9 cellular contexts compared by ENCODE assay signal in the genomic region with DNA sequence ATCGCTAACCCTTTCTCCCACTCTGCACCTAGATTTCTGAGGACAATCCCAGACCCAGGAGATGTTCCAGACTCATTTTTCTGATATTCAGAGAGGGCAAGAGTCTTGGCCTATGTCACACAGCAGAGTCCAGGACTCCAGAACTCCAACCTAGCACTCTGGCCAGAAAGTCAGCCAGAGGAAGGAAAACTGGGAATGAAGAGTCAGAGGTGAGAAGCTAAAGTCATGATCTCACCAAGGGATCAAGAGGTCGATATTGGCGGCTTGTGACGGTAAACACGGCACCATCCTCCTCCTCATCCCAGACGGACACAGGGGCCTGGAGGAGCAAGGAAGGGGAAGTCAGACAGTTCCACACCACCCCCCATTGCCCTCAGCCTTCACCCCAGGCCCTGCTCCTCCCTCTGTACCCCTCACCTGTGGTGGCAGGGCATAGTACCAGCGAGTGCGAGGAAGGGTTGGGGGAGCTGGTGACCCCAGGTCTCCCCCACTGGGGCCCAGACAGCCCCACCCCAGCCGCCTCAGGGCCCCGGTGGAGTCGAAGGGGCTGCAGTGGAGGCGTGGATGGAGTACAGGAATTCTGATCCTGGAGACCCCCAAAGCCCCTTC. TPM values are rescaled to one million over a fixed set of nuclear protein-coding genes. Genes with fewer than 3 reads are reported as not detected.
DNase-seq lines count a peak whose midpoint lies in the region; ATAC-seq and TF ChIP-seq lines count a peak whose summit lies in the region.
"Had no signal": no experiment of that assay in that cellular context is flagged by ENCODE, and none has a peak within 500 bp of the region (broad histone marks: within the 10 kb centered on the region; RNA-seq: fewer than 3 reads in every experiment).

No MANE protein-coding gene starts in this region.

- H3K27ac ChIP-seq in lower lobe of right lung = peak overlapping the region; percentile 90
- H3K27ac ChIP-seq in tibial artery = peak overlapping the region; percentile 94 to 97

- H3K9me3 Mint-ChIP-seq in activated T-cell treated with anti-CD3 and anti-CD28 coated beads, Interleukin-2, amount 50 U/mL, for 4 hours = no peaks in the 10 kb centered on the region
- peaks cover 0 to 3% (median 0%) of the 10 kb centered on the region in 5 experiments for H3K9me3 Mint-ChIP-seq in brain

- H3K27ac Mint-ChIP-seq in brain = peak overlapping the region; percentile 31 to 99 (median 82)

- H3K36me3 ChIP-seq in lower lobe of right lung (peaks cover 55% of the 10 kb centered on the region), tibial artery (peaks cover 11 to 51% (median 40%) of the 10 kb centered on the region in 3 donors)

- peaks cover 38% of the 10 kb centered on the region for H3K4me1 ChIP-seq in lower lobe of right lung
- H3K4me1 ChIP-seq in tibial artery = peaks cover 0 to 42% (median 24%) of the 10 kb centered on the region in 4 donors

- H3K4me3 ChIP-seq in lower lobe of right lung (peak overlapping the region; percentile 70), tibial artery (peak overlapping the region; percentile 76 to 79)

- peak overlapping the region; percentile 94 for H3K4me3 Mint-ChIP-seq in activated T-cell treated with anti-CD3 and anti-CD28 coated beads, Interleukin-2, amount 50 U/mL, for 4 hours
- peak overlapping the region; percentile 96 to 100 (median 98) for H3K4me3 Mint-ChIP-seq in brain

- H3K4me1 Mint-ChIP-seq in activated T-cell treated with anti-CD3 and anti-CD28 coated beads, Interleukin-2, amount 50 U/mL, for 4 hours (ENCODE audit: low read depth) = peaks cover 33% of the 10 kb centered on the region
- peaks cover 37% of the 10 kb centered on the region for H3K4me1 Mint-ChIP-seq in brain

- DNase-seq in activated T-cell treated with anti-CD3 and anti-CD28 coated beads, Interleukin-2, amount 50 U/mL, for 4 hours = no peak
- no peak for DNase-seq in activated T-cell treated with anti-CD3 and anti-CD28 coated beads for 4 hours
- no peak for DNase-seq in lower lobe of right lung
- no peak for DNase-seq in tibial artery
- DNase-seq in AG20443 (ENCODE audit: low spot score) = no peak
- no peak for DNase-seq in DMS53 (lab: John Stamatoyannopoulos, UW)
- DNase-seq in Kasumi-1 (lab: John Stamatoyannopoulos, UW) = no peak
- DNase-seq: erythroblast had no signal

- H3K9me3 ChIP-seq in lower lobe of right lung (no peaks in the 10 kb centered on the region), tibial artery (no peaks in the 10 kb centered on the region)

- no peaks in the 10 kb centered on the region for H3K27me3 Mint-ChIP-seq in activated T-cell treated with anti-CD3 and anti-CD28 coated beads, Interleukin-2, amount 50 U/mL, for 4 hours (ENCODE audit: low read depth)
- peaks cover 22% of the 10 kb centered on the region for H3K27me3 Mint-ChIP-seq in brain

- intact Hi-C loops in lower lobe of right lung (cut with DNase I) (no loop called here), tibial artery (cut with DNase I; ENCODE audit: low total_unique reads) (loop anchor here (10.0 kb wide), 1 partner anchor 118 kb away; a partner anchor contains a TSS)

- no peaks in the 10 kb centered on the region for H3K27me3 ChIP-seq in lower lobe of right lung (ENCODE audit: low read depth)
- no peaks in the 10 kb centered on the region for H3K27me3 ChIP-seq in tibial artery

- no peak for TF ChIP-seq CTCF in brain (conservative IDR thresholded peaks at IDR 0.05)
- no peak for TF ChIP-seq CTCF in lower lobe of right lung (IDR thresholded peaks at IDR 0.05)
- no peak for TF ChIP-seq CTCF in tibial artery (IDR thresholded peaks at IDR 0.05)

- no peak for ATAC-seq in activated T-cell treated with anti-CD3 and anti-CD28 coated beads, Interleukin-2, amount 50 U/mL, for 4 hours
- ATAC-seq in lower lobe of right lung = no peak

- peaks cover 24% of the 10 kb centered on the region for H3K36me3 Mint-ChIP-seq in activated T-cell treated with anti-CD3 and anti-CD28 coated beads, Interleukin-2, amount 50 U/mL, for 4 hours (ENCODE audit: insufficient read depth)
- peaks cover 9% of the 10 kb centered on the region for H3K36me3 Mint-ChIP-seq in brain

RNA-seq across cellular contexts. Expression of a gene that starts 1.8 kb away (rescaled TPM):
- 10 to 100 TPM; 11.6 to 15.8 (median 15.4) TPM for total RNA-seq in activated T-cell treated with anti-CD3 and anti-CD28 coated beads, Interleukin-2, amount 50 U/mL, for 4 hours
- polyA plus RNA-seq in brain (ENCODE audit: insufficient read depth, low read depth, low replicate concordance) = 44.9 TPM
- 117 TPM for total RNA-seq in lower lobe of right lung

RNA-seq across cellular contexts. Expression of a gene that starts 7.5 kb away (rescaled TPM):
- 100 to 1,000 TPM; 153 to 157 (median 153) TPM for total RNA-seq in activated T-cell treated with anti-CD3 and anti-CD28 coated beads, Interleukin-2, amount 50 U/mL, for 4 hours
- polyA plus RNA-seq in brain (ENCODE audit: insufficient read depth, low read depth, low replicate concordance) = 155 TPM
- total RNA-seq in lower lobe of right lung = 32.9 TPM

RNA-seq across cellular contexts. Expression of a gene that starts 7.9 kb away (rescaled TPM):
- 100 to 1,000 TPM; 188 to 198 (median 197) TPM for total RNA-seq in activated T-cell treated with anti-CD3 and anti-CD28 coated beads, Interleukin-2, amount 50 U/mL, for 4 hours
- 38.0 TPM for polyA plus RNA-seq in brain (ENCODE audit: insufficient read depth, low read depth, low replicate concordance)
- 34.4 TPM for total RNA-seq in lower lobe of right lung

RNA-seq across cellular contexts. Expression of a gene that starts 17.0 kb away (rescaled TPM):
- 100 to 1,000 TPM; 265 to 315 (median 301) TPM for total RNA-seq in activated T-cell treated with anti-CD3 and anti-CD28 coated beads, Interleukin-2, amount 50 U/mL, for 4 hours
- polyA plus RNA-seq in brain (ENCODE audit: insufficient read depth, low read depth, low replicate concordance) = 45.5 TPM
- 206 TPM for total RNA-seq in lower lobe of right lung

RNA-seq across cellular contexts. Expression of a gene that starts 20.0 kb away (rescaled TPM):
- 1 to 10 TPM; 2.6 to 3.8 (median 3.7) TPM for total RNA-seq in activated T-cell treated with anti-CD3 and anti-CD28 coated beads, Interleukin-2, amount 50 U/mL, for 4 hours
- 13.7 TPM for polyA plus RNA-seq in brain (ENCODE audit: insufficient read depth, low read depth, low replicate concordance)
- total RNA-seq in lower lobe of right lung = 19.6 TPM
